13 cellular contexts compared by ENCODE assay signal in genomic region chrX:126137899-126138298, GRCh38. TPM values are rescaled to one million over a fixed set of nuclear protein-coding genes. Genes with fewer than 3 reads are reported as not detected.
DNase-seq lines count a peak whose midpoint lies in the region; ATAC-seq, FAIRE-seq and TF ChIP-seq lines count a peak whose summit lies in the region.
"Had no signal": no experiment of that assay in that cellular context is flagged by ENCODE, and none has a peak within 500 bp of the region (broad histone marks: within the 10 kb centered on the region; RNA-seq: fewer than 3 reads in every experiment).

No MANE protein-coding gene starts in this region.

- no peaks in the 10 kb centered on the region for H3K27me3 ChIP-seq in PC-3 (ENCODE audit: low read length)
- no peaks in the 10 kb centered on the region for H3K27me3 ChIP-seq in keratinocyte (ENCODE audit: control insufficient read depth, extremely low read depth, insufficient read depth, low read length)
- H3K27me3 ChIP-seq: foreskin keratinocyte, sigmoid colon had no signal

- H3K27ac ChIP-seq in HEK293 (ENCODE audit: extremely low read depth, low read depth, low read length), result no peak overlapping the region
- no peak overlapping the region for H3K27ac ChIP-seq in PC-3 (ENCODE audit: low read length)
- H3K27ac ChIP-seq in keratinocyte (ENCODE audit: control insufficient read depth, insufficient read depth, low read length), result no peak overlapping the region
- H3K27ac ChIP-seq: foreskin keratinocyte, sigmoid colon had no signal

- H3K36me3 ChIP-seq in HEK293 (ENCODE audit: control insufficient read depth in 2 of 2, insufficient read depth in 1 of 2, low read length in 2 of 2) (no peaks in the 10 kb centered on the region), PC-3 (ENCODE audit: low read depth, low read length) (no peaks in the 10 kb centered on the region), keratinocyte (ENCODE audit: control insufficient read depth in 2 of 2, extremely low read depth in 1 of 2, insufficient read depth in 2 of 2, low read length in 2 of 2) (no peaks in the 10 kb centered on the region)
- H3K36me3 ChIP-seq: sigmoid colon had no signal

- dilution Hi-C loops in keratinocyte (cut with MboI; ENCODE audit: extremely low pct_ligation_motif_present, low sequenced_read_pairs), result no loop called here

- H3K9ac ChIP-seq in PC-3 (ENCODE audit: low read length), result no peak overlapping the region
- H3K9ac ChIP-seq in keratinocyte (ENCODE audit: control insufficient read depth, extremely low read depth, insufficient read depth, low read length), result no peak overlapping the region

- H3K36me3 Mint-ChIP-seq in activated T-cell treated with anti-CD3 and anti-CD28 coated beads, Interleukin-2, amount 50 U/mL, for 4 hours (ENCODE audit: insufficient read depth), result no peaks in the 10 kb centered on the region
- H3K36me3 Mint-ChIP-seq: IgD-negative memory B cell had no signal

- intact Hi-C loops in PC-3 (cut with micrococcal nuclease), result no loop called here

- no peaks in the 10 kb centered on the region for H3K79me2 ChIP-seq in PC-3 (ENCODE audit: low read length)
- H3K79me2 ChIP-seq in keratinocyte (ENCODE audit: control insufficient read depth, insufficient read depth, low read length), result no peaks in the 10 kb centered on the region

- POLR2A ChIA-PET in HEK293 (lab: Yijun Ruan, JAX), result no interaction called here
- POLR2A ChIA-PET in PC-3 (lab: Charles Lee; ENCODE audit: unreplicated experiment), result no interaction called here

- no peak overlapping the region for H2AFZ ChIP-seq in PC-3 (ENCODE audit: low read length)
- no peak overlapping the region for H2AFZ ChIP-seq in keratinocyte (ENCODE audit: control insufficient read depth, low read length)

- peaks cover 5% of the 10 kb centered on the region for H3K9me3 Mint-ChIP-seq in activated T-cell treated with anti-CD3 and anti-CD28 coated beads, Interleukin-2, amount 50 U/mL, for 4 hours

- FAIRE-seq in keratinocyte (lab: Jason Lieb, UNC), result no peak

- no peaks in the 10 kb centered on the region for H3K4me1 ChIP-seq in HEK293 (ENCODE audit: control insufficient read depth, insufficient read depth, low read length)
- H3K4me1 ChIP-seq in PC-3 (ENCODE audit: insufficient read depth, low read length), result no peaks in the 10 kb centered on the region
- H3K4me1 ChIP-seq in keratinocyte (ENCODE audit: control insufficient read depth, extremely low read depth, insufficient read depth, low read length), result no peaks in the 10 kb centered on the region
- H3K4me1 ChIP-seq: foreskin keratinocyte, sigmoid colon had no signal

- BruUV-seq in PC-3 (replicated peaks; lab: Mats Ljungman, UMichigan), result no TSS peak

- H4K20me1 ChIP-seq in PC-3 (ENCODE audit: low read length) (no peaks in the 10 kb centered on the region), keratinocyte (ENCODE audit: control insufficient read depth, extremely low read depth, insufficient read depth, low read length) (no peaks in the 10 kb centered on the region)

- peak; percentile 33; the same call in 2 of the 3 replicates for TF ChIP-seq CTCF in GM12872 (IDR thresholded peaks at IDR 0.05; ENCODE audit: insufficient read depth, low read depth, low read length)
- no peak for TF ChIP-seq CTCF in HEK293 (tag by site-specific recombination; IDR thresholded peaks at IDR 0.05)
- TF ChIP-seq CTCF in PC-3 (conservative IDR thresholded peaks at IDR 0.05; ENCODE audit: low read depth, low read length), result peak; percentile 38; the same call in 1 of the 2 replicates
- peak in 2 of 3 experiments; percentile 34 to 58 for TF ChIP-seq CTCF in keratinocyte (optimal IDR thresholded peaks at IDR 0.05 in 1 of 3, IDR thresholded peaks at IDR 0.05 in 1 of 3, conservative IDR thresholded peaks at IDR 0.05 in 1 of 3; ENCODE audit: extremely low read depth in 1 of 3, insufficient read depth in 2 of 3, low read length in 3 of 3)

- no peaks in the 10 kb centered on the region for H3K4me1 Mint-ChIP-seq in activated T-cell treated with anti-CD3 and anti-CD28 coated beads, Interleukin-2, amount 50 U/mL, for 4 hours (ENCODE audit: low read depth)
- H3K4me1 Mint-ChIP-seq: IgD-negative memory B cell had no signal

- no peak overlapping the region for H3K4me3 Mint-ChIP-seq in activated T-cell treated with anti-CD3 and anti-CD28 coated beads, Interleukin-2, amount 50 U/mL, for 4 hours
- H3K4me3 Mint-ChIP-seq: IgD-negative memory B cell had no signal

- no peaks in the 10 kb centered on the region for H3K9me2 ChIP-seq in PC-3 (replicated peaks; ENCODE audit: low read length)

- ATAC-seq in PC-3 (no peak), HG02852 (IDR thresholded peaks at IDR 0.05; ENCODE audit: unreplicated experiment) (no peak)
- no peak for ATAC-seq in activated T-cell treated with anti-CD3 and anti-CD28 coated beads, Interleukin-2, amount 50 U/mL, for 4 hours
- ATAC-seq: activated CD4-positive, CD25-positive, alpha-beta regulatory T cell treated with anti-CD3 and anti-CD28 coated beads, Interleukin-2, amount 50 U/mL, for 24 hours; foreskin keratinocyte had no signal

- no peaks in the 10 kb centered on the region for H3F3A ChIP-seq in PC-3 (ENCODE audit: low read length, unreplicated experiment)

- H3K4me2 ChIP-seq in PC-3 (ENCODE audit: low read length) (no peak overlapping the region), keratinocyte (ENCODE audit: control insufficient read depth, extremely low read depth, insufficient read depth, low read depth, low read length) (no peak overlapping the region)

- peaks cover 3% of the 10 kb centered on the region for H3K27me3 Mint-ChIP-seq in activated T-cell treated with anti-CD3 and anti-CD28 coated beads, Interleukin-2, amount 50 U/mL, for 4 hours (ENCODE audit: low read depth)
- H3K27me3 Mint-ChIP-seq: IgD-negative memory B cell had no signal

- H3K4me3 ChIP-seq in HEK293 (ENCODE audit: low read depth, low read length) (no peak overlapping the region), PC-3 (ENCODE audit: low read length) (no peak overlapping the region), keratinocyte (ENCODE audit: control insufficient read depth in 2 of 3, extremely low read depth in 1 of 3, insufficient read depth in 2 of 3, low read depth in 1 of 3, low read length in 3 of 3) (no peak overlapping the region)
- H3K4me3 ChIP-seq: sigmoid colon had no signal

- H3K9me1 ChIP-seq in keratinocyte (ENCODE audit: control insufficient read depth, extremely low read depth, insufficient read depth, low read length), result no peaks in the 10 kb centered on the region

- CTCF ChIA-PET in HEK293 (lab: Yijun Ruan, JAX) (interaction anchor here (0.6 to 1.1 kb wide), 4 partner anchors 14 to 159 kb away, joined by 3 read pairs; no protein-coding TSS in a partner anchor), PC-3 (lab: Charles Lee) (no interaction called here)

- no peak for DNase-seq in PC-3
- DNase-seq in keratinocyte (ENCODE audit: low read depth, low spot score), result no peak
- DNase-seq in stimulated activated naive CD4-positive, alpha-beta T cell (lab: John Stamatoyannopoulos, UW), result no peak
- DNase-seq in activated T-cell treated with anti-CD3 and anti-CD28 coated beads, Interleukin-2, amount 50 U/mL, for 4 hours, result no peak
- DNase-seq: activated gamma-delta T cell treated with Interleukin-2 at 50 U/mL for 16 hours, foreskin keratinocyte, sigmoid colon had no signal

- H3K9me3 ChIP-seq in HEK293 (ENCODE audit: control insufficient read depth, insufficient read depth, low read depth, low read length) (no peaks in the 10 kb centered on the region; the same call in 1 of the 2 replicates), PC-3 (ENCODE audit: low read length) (no peaks in the 10 kb centered on the region), keratinocyte (ENCODE audit: control insufficient read depth, low read depth, low read length) (peaks cover 2% of the 10 kb centered on the region)
- H3K9me3 ChIP-seq: sigmoid colon had no signal

TF ChIP-seq in HEK293, 187 proteins besides CTCF, POLR2A, EP300 and RAD21:
- TF ChIP-seq PRDM1 (tag by site-specific recombination; IDR thresholded peaks at IDR 0.05) (no peak), ZNF658 (tag by site-specific recombination; IDR thresholded peaks at IDR 0.05) (no peak), ZNF654 (tag by site-specific recombination; IDR thresholded peaks at IDR 0.05; ENCODE audit: low read depth) (peak; percentile 27), ZBTB20 (tag by site-specific recombination; IDR thresholded peaks at IDR 0.05) (no peak), ZNF266 (tag by site-specific recombination; IDR thresholded peaks at IDR 0.05; ENCODE audit: low read depth) (no peak), ZNF558 (tag by site-specific recombination; IDR thresholded peaks at IDR 0.05) (no peak)

RNA-seq across cellular contexts. Expression of gene DCAF12L2, which starts 28.2 kb away (rescaled TPM):
- 0.44 and 0.69 TPM in 2 replicates for total RNA-seq in PC-3 (2014; rRNA removed)
- 0.04 TPM in 1 of 3 replicates, not detected in the others for polyA plus RNA-seq in keratinocyte
- not detected for polyA plus RNA-seq in keratinocyte (2011; ENCODE audit: low read depth)
- polyA plus RNA-seq in keratinocyte (2011; cell fraction: cytosol; rRNA removed), result not detected in 2 replicates
- not detected in 2 replicates for polyA plus RNA-seq in keratinocyte (2011; cell fraction: nucleus; rRNA removed)
- polyA plus RNA-seq in keratinocyte (2012; ENCODE audit: low replicate concordance), result not detected in 2 replicates
- not detected in 3 replicates for polyA minus RNA-seq in keratinocyte
- polyA minus RNA-seq in keratinocyte (2011; cell fraction: cytosol; rRNA and poly(A)+ RNA removed), result not detected
- polyA minus RNA-seq in keratinocyte (2011; cell fraction: nucleus; rRNA and poly(A)+ RNA removed), result not detected in 2 replicates
- total RNA-seq in activated T-cell treated with anti-CD3 and anti-CD28 coated beads, Interleukin-2, amount 50 U/mL, for 4 hours, result not detected
- total RNA-seq: foreskin keratinocyte, mononuclear cell had no signal
- polyA plus RNA-seq: foreskin keratinocyte, IgD-negative memory B cell had no signal
